Comparison of ENCODE assay signal across 32 cellular contexts in genomic region chr13:24304620-24305019, GRCh38. TPM values are rescaled to one million over a fixed set of nuclear protein-coding genes. Genes with fewer than 3 reads are reported as not detected.
"Had no signal": no experiment of that assay in that cellular context is flagged by ENCODE, and none has a peak within 500 bp of the region (broad histone marks: within the 10 kb centered on the region; RNA-seq: fewer than 3 reads in every experiment).

No MANE protein-coding gene starts in this region.

- H3K79me2 ChIP-seq: hepatocyte had no signal

- H3K4me3 ChIP-seq: body of pancreas, hepatocyte, tibial artery had no signal

- H3K27me3 Mint-ChIP-seq: activated CD4-positive, alpha-beta memory T cell treated with anti-CD3 and anti-CD28 coated beads, Interleukin-2, amount 10 ng/mL, durations not matched to agents 7 days and 5 days; activated CD4-positive, alpha-beta T cell treated with anti-CD3 and anti-CD28 coated beads, Interleukin-2, amount 10 ng/mL, durations not matched to agents 24 days and 14 days; activated naive CD4-positive, alpha-beta T cell treated with anti-CD3 and anti-CD28 coated beads, Interleukin-2, amount 10 ng/mL, durations not matched to agents 7 days and 5 days; activated naive CD8-positive, alpha-beta T cell treated with anti-CD3 and anti-CD28 coated beads, Interleukin-2, amount 50 U/mL, for 24 hours had no signal

- DNase-seq: activated CD4-positive, alpha-beta memory T cell treated with anti-CD3 and anti-CD28 coated beads, Interleukin-2, amount 10 ng/mL, durations not matched to agents 7 days and 5 days; activated CD4-positive, alpha-beta T cell treated with anti-CD3 and anti-CD28 coated beads, Interleukin-2, amount 10 ng/mL, durations not matched to agents 24 days and 14 days; activated CD8-positive, alpha-beta memory T cell treated with anti-CD3 and anti-CD28 coated beads, Interleukin-2, amount 50 U/mL, for 4 hours; activated effector memory CD4-positive, alpha-beta T cell treated with Interleukin-2 at 50 U/mL for 16 hours; activated naive CD4-positive, alpha-beta T cell treated with anti-CD3 and anti-CD28 coated beads, Interleukin-2, amount 10 ng/mL, durations not matched to agents 7 days and 5 days; activated naive CD8-positive, alpha-beta T cell treated with anti-CD3 and anti-CD28 coated beads, Interleukin-2, amount 50 U/mL, for 24 hours; activated T-cell treated with anti-CD3 and anti-CD28 coated beads, Interleukin-2, amount 50 U/mL, for 4 hours; anterior cingulate cortex; body of pancreas; caudate nucleus; dermis blood vessel endothelial cell; effector CD8-positive, alpha-beta T cell; erythroblast; foreskin keratinocyte; left cardiac atrium; mesendoderm; naive B cell; occipital lobe; stimulated activated CD4-positive, alpha-beta T cell treated with anti-CD3 and anti-CD28 coated beads, Interleukin-2, amount 100 ng/mL, for 48 hours; stimulated activated CD8-positive, alpha-beta memory T cell treated with anti-CD3 and anti-CD28 coated beads, Interleukin-4, amount 100 ng/mL, for 48 hours; stimulated activated naive CD4-positive, alpha-beta T cell; substantia nigra; tibial artery had no signal

- H3K4me2 ChIP-seq: hepatocyte had no signal

- H3K27ac ChIP-seq: body of pancreas, foreskin keratinocyte, hepatocyte, tibial artery, VCaP had no signal

- H3K27me3 ChIP-seq: body of pancreas, foreskin keratinocyte, hepatocyte, tibial artery had no signal

- H3K27ac Mint-ChIP-seq: activated CD4-positive, alpha-beta memory T cell treated with anti-CD3 and anti-CD28 coated beads, Interleukin-2, amount 10 ng/mL, durations not matched to agents 7 days and 5 days; activated CD4-positive, alpha-beta T cell treated with anti-CD3 and anti-CD28 coated beads, Interleukin-2, amount 10 ng/mL, durations not matched to agents 24 days and 14 days; activated naive CD4-positive, alpha-beta T cell treated with anti-CD3 and anti-CD28 coated beads, Interleukin-2, amount 10 ng/mL, durations not matched to agents 7 days and 5 days; activated naive CD8-positive, alpha-beta T cell treated with anti-CD3 and anti-CD28 coated beads, Interleukin-2, amount 50 U/mL, for 24 hours; naive B cell; T-helper 1 cell treated with Interleukin-12 subunit alpha and Interleukin-12 subunit beta and Interleukin-4 antibody, amounts not matched to agents 30 μg/mL and 1 μg/mL, for 36 hours had no signal

- H3K4me3 Mint-ChIP-seq: activated CD4-positive, alpha-beta memory T cell treated with anti-CD3 and anti-CD28 coated beads, Interleukin-2, amount 10 ng/mL, durations not matched to agents 7 days and 5 days; activated CD4-positive, alpha-beta T cell treated with anti-CD3 and anti-CD28 coated beads, Interleukin-2, amount 10 ng/mL, durations not matched to agents 24 days and 14 days; activated naive CD4-positive, alpha-beta T cell treated with anti-CD3 and anti-CD28 coated beads, Interleukin-2, amount 10 ng/mL, durations not matched to agents 7 days and 5 days; activated naive CD8-positive, alpha-beta T cell treated with anti-CD3 and anti-CD28 coated beads, Interleukin-2, amount 50 U/mL, for 24 hours; activated T-cell treated with anti-CD3 and anti-CD28 coated beads, Interleukin-2, amount 50 U/mL, for 4 hours; naive B cell; T-helper 1 cell treated with Interleukin-12 subunit alpha and Interleukin-12 subunit beta and Interleukin-4 antibody, amounts not matched to agents 30 μg/mL and 1 μg/mL, for 36 hours had no signal

- H2AFZ ChIP-seq: hepatocyte had no signal

- H3K4me1 Mint-ChIP-seq: activated CD4-positive, alpha-beta memory T cell treated with anti-CD3 and anti-CD28 coated beads, Interleukin-2, amount 10 ng/mL, durations not matched to agents 7 days and 5 days; activated CD4-positive, alpha-beta T cell treated with anti-CD3 and anti-CD28 coated beads, Interleukin-2, amount 10 ng/mL, durations not matched to agents 24 days and 14 days; activated naive CD4-positive, alpha-beta T cell treated with anti-CD3 and anti-CD28 coated beads, Interleukin-2, amount 10 ng/mL, durations not matched to agents 7 days and 5 days; activated naive CD8-positive, alpha-beta T cell treated with anti-CD3 and anti-CD28 coated beads, Interleukin-2, amount 50 U/mL, for 24 hours; naive B cell had no signal

- ATAC-seq: activated CD4-positive, CD25-positive, alpha-beta regulatory T cell treated with anti-CD3 and anti-CD28 coated beads, Interleukin-2, amount 50 U/mL, for 24 hours; activated naive CD8-positive, alpha-beta T cell treated with anti-CD3 and anti-CD28 coated beads, Interleukin-2, amount 50 U/mL, for 24 hours; activated T-cell treated with anti-CD3 and anti-CD28 coated beads, Interleukin-2, amount 50 U/mL, for 4 hours; body of pancreas; foreskin keratinocyte; left cardiac atrium; sciatic nerve had no signal

- H3K9me3 Mint-ChIP-seq: activated CD4-positive, alpha-beta memory T cell treated with anti-CD3 and anti-CD28 coated beads, Interleukin-2, amount 10 ng/mL, durations not matched to agents 7 days and 5 days; activated CD4-positive, alpha-beta T cell treated with anti-CD3 and anti-CD28 coated beads, Interleukin-2, amount 10 ng/mL, durations not matched to agents 24 days and 14 days; activated naive CD4-positive, alpha-beta T cell treated with anti-CD3 and anti-CD28 coated beads, Interleukin-2, amount 10 ng/mL, durations not matched to agents 7 days and 5 days; activated naive CD8-positive, alpha-beta T cell treated with anti-CD3 and anti-CD28 coated beads, Interleukin-2, amount 50 U/mL, for 24 hours; activated T-cell treated with anti-CD3 and anti-CD28 coated beads, Interleukin-2, amount 50 U/mL, for 4 hours; naive B cell; T-helper 1 cell treated with Interleukin-12 subunit alpha and Interleukin-12 subunit beta and Interleukin-4 antibody, amounts not matched to agents 30 μg/mL and 1 μg/mL, for 36 hours had no signal

- H3K4me1 ChIP-seq: foreskin keratinocyte, tibial artery had no signal

- H3K9me3 ChIP-seq: body of pancreas, tibial artery had no signal

RNA-seq across cellular contexts. Expression of gene C1QTNF9, which starts 4.8 kb away (rescaled TPM):
- total RNA-seq: activated CD4-positive, alpha-beta memory T cell treated with anti-CD3 and anti-CD28 coated beads, Interleukin-2, amount 10 ng/mL, durations not matched to agents 7 days and 5 days; activated CD4-positive, alpha-beta T cell treated with anti-CD3 and anti-CD28 coated beads, Interleukin-2, amount 10 ng/mL, durations not matched to agents 24 days and 14 days; activated T-cell treated with anti-CD3 and anti-CD28 coated beads, Interleukin-2, amount 50 U/mL, for 4 hours; dermis blood vessel endothelial cell; fibroblast of lung; foreskin keratinocyte; glomerular endothelial cell; hepatocyte; occipital lobe; SK-MEL-5 had no signal
- polyA plus RNA-seq: foreskin keratinocyte, hepatocyte, neural cell had no signal
